In the genomic region with DNA sequence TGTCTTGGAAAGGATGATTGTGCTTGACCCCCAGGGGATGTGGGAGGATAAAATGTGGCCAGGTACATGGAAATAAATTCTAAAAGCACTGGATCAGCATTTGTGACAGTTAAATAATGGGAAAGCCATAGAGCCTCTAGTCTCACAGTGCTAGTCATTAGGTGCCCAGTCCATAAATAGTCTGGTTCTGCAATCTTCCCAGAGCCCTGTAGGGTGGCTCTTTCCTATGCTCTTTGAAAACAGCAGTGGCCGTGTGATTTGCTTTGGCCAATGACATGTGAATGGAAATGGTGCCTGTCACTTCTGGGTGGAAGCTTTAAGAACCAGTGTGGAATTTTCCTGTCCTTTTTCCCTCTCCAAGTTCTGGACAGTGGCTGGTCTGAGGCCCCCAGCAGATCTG, we compare ENCODE assay signal across 18 cellular contexts.
DNase-seq lines count a peak whose midpoint lies in the region; ATAC-seq, FAIRE-seq and TF ChIP-seq lines count a peak whose summit lies in the region.
"Had no signal": no experiment of that assay in that cellular context is flagged by ENCODE, and none has a peak within 500 bp of the region (broad histone marks: within the 10 kb centered on the region; RNA-seq: fewer than 3 reads in every experiment).

No MANE protein-coding gene starts in this region.

- DNase-seq in activated effector memory CD4-positive, alpha-beta T cell treated with anti-CD3 and anti-CD28 coated beads, Interleukin-2, amount 50 U/mL, for 16 hours, result peak; percentile 51
- no peak for DNase-seq in activated effector memory CD4-positive, alpha-beta T cell treated with Interleukin-2 at 50 U/mL for 16 hours
- DNase-seq in NAMALWA (ENCODE audit: low spot score) (peak; percentile 1), K562 (ENCODE audit: extremely low read depth in 1 of 4, low spot score in 3 of 4) (no peak), tibial artery (peak in 1 of 2 donors; percentile 12), Peyer's patch (no peak), CD14-positive monocyte (ENCODE audit: low spot score) (no peak)
- DNase-seq: Caco-2; CD4-positive, CD25-positive, alpha-beta regulatory T cell; CD8-positive, alpha-beta memory T cell; DMS79 treated with DMSO at 0.1 percent for 48 hours; GF-D8; HCEC 1CT had no signal

- no peak overlapping the region for H3K4me3 Mint-ChIP-seq in CD14-positive monocyte
- H3K4me3 Mint-ChIP-seq: B cell; CD4-positive, CD25-positive, alpha-beta regulatory T cell; CD8-positive, alpha-beta memory T cell; GM23338 had no signal

- POLR2A ChIA-PET in K562 (lab: Yijun Ruan, JAX), result interaction anchor here (0.6 to 1.0 kb wide), 2 partner anchors 10 to 56 kb away, joined by 3 read pairs; no protein-coding TSS in a partner anchor

- H3K9me1 ChIP-seq in K562 (ENCODE audit: control insufficient read depth, insufficient read depth, low read length), result no peaks in the 10 kb centered on the region

- H3K36me3 ChIP-seq in K562 (ENCODE audit: control insufficient read depth, insufficient read depth, low read length), result no peaks in the 10 kb centered on the region
- H3K36me3 ChIP-seq in tibial artery, result no peaks in the 10 kb centered on the region
- H3K36me3 ChIP-seq in Peyer's patch, result no peaks in the 10 kb centered on the region
- H3K36me3 ChIP-seq: BLaER1 treated with 17β-estradiol and CSF1 and Interleukin-3, amounts not matched to agents 10 nM and 100 nM had no signal

- H3K27ac Mint-ChIP-seq in CD14-positive monocyte, result no peak overlapping the region
- H3K27ac Mint-ChIP-seq: B cell; CD8-positive, alpha-beta memory T cell; GM23338 had no signal

- TF ChIP-seq RAD21 in K562 (CRISPR knock-in tag; conservative IDR thresholded peaks at IDR 0.05 in 1 of 2, IDR thresholded peaks at IDR 0.05 in 1 of 2), result no peak

- H3K4me1 ChIP-seq in K562 (replicated peaks in 1 of 2; ENCODE audit: control insufficient read depth in 2 of 2, insufficient read depth in 2 of 2, low read length in 2 of 2), result no peaks in the 10 kb centered on the region
- peaks cover 0 to 32% (median 13%) of the 10 kb centered on the region in 4 donors for H3K4me1 ChIP-seq in tibial artery
- H3K4me1 ChIP-seq in Peyer's patch, result no peaks in the 10 kb centered on the region
- H3K4me1 ChIP-seq: BLaER1 treated with 17β-estradiol and CSF1 and Interleukin-3, amounts not matched to agents 10 nM and 100 nM; Caco-2 had no signal

- peaks cover 2% of the 10 kb centered on the region; the same call in 1 of the 2 replicates for H4K20me1 ChIP-seq in K562 (replicated peaks; ENCODE audit: control insufficient read depth, insufficient read depth, low read length)
- H4K20me1 ChIP-seq: BLaER1 treated with 17β-estradiol and CSF1 and Interleukin-3, amounts not matched to agents 10 nM and 100 nM had no signal

- no peak for TF ChIP-seq EP300 in K562 (IDR thresholded peaks at IDR 0.05; ENCODE audit: low read length)

- intact Hi-C loops in K562 (cut with micrococcal nuclease) (no loop called here), tibial artery (cut with DNase I; ENCODE audit: low total_unique reads) (no loop called here), CD14-positive monocyte (cut with micrococcal nuclease) (no loop called here)

- no peak for FAIRE-seq in K562 (lab: Jason Lieb, UNC)
- FAIRE-seq: D721Med, H54 had no signal

- no peaks in the 10 kb centered on the region for H3K79me2 ChIP-seq in K562 (ENCODE audit: control insufficient read depth, insufficient read depth, low read length)

- H3K9ac ChIP-seq in K562 (ENCODE audit: insufficient read depth in 1 of 2, low read depth in 2 of 2, low read length in 2 of 2), result no peak overlapping the region
- H3K9ac ChIP-seq: BLaER1 treated with 17β-estradiol and CSF1 and Interleukin-3, amounts not matched to agents 10 nM and 100 nM had no signal

- no peaks in the 10 kb centered on the region for H3K4me1 Mint-ChIP-seq in CD14-positive monocyte
- H3K4me1 Mint-ChIP-seq: B cell; CD4-positive, CD25-positive, alpha-beta regulatory T cell; CD8-positive, alpha-beta memory T cell had no signal

- H3K4me2 ChIP-seq in K562 (ENCODE audit: insufficient read depth, low read length), result no peak overlapping the region
- H3K4me2 ChIP-seq: BLaER1 treated with 17β-estradiol and CSF1 and Interleukin-3, amounts not matched to agents 10 nM and 100 nM; GM23338 had no signal

- H3K9me3 ChIP-seq in K562 (replicated peaks; ENCODE audit: control insufficient read depth, insufficient read depth, low read depth, low read length), result no peaks in the 10 kb centered on the region
- no peaks in the 10 kb centered on the region for H3K9me3 ChIP-seq in tibial artery
- no peaks in the 10 kb centered on the region for H3K9me3 ChIP-seq in Peyer's patch
- H3K9me3 ChIP-seq: BLaER1 treated with 17β-estradiol and CSF1 and Interleukin-3, amounts not matched to agents 10 nM and 100 nM; Caco-2 had no signal

- no TSS peak for BruUV-seq in K562 (replicated peaks; lab: Mats Ljungman, UMichigan)

- no peaks in the 10 kb centered on the region for H3K36me3 Mint-ChIP-seq in CD14-positive monocyte
- H3K36me3 Mint-ChIP-seq: CD4-positive, CD25-positive, alpha-beta regulatory T cell; CD8-positive, alpha-beta memory T cell had no signal

- H3K27me3 Mint-ChIP-seq in CD14-positive monocyte (ENCODE audit: low read depth in 3 of 3), result peaks cover 8 to 15% (median 9%) of the 10 kb centered on the region in 3 donors

- peak; percentile 42; the same call in 1 of the 3 replicates for ATAC-seq in K562
- ATAC-seq: GM23338 had no signal

- H3K4me3 ChIP-seq in K562 (no peak overlapping the region), tibial artery (no peak overlapping the region), Peyer's patch (no peak overlapping the region)
- H3K4me3 ChIP-seq: BLaER1 treated with 17β-estradiol and CSF1 and Interleukin-3, amounts not matched to agents 10 nM and 100 nM; GM23338 had no signal

- CTCF ChIA-PET in K562 (lab: Yijun Ruan, JAX; ENCODE audit: low intra/inter-chr PET ratio), result interaction anchor here (0.6 kb wide), 1 partner anchor 1557 kb away, joined by 3 read pairs; no protein-coding TSS in a partner anchor

- H3K9me3 Mint-ChIP-seq in CD14-positive monocyte, result no peaks in the 10 kb centered on the region
- H3K9me3 Mint-ChIP-seq: CD8-positive, alpha-beta memory T cell; GM23338 had no signal

- H3K27me3 ChIP-seq in K562 (ENCODE audit: control insufficient read depth in 2 of 2, insufficient read depth in 2 of 2, low read length in 2 of 2) (peaks cover 0 to 35% of the 10 kb centered on the region in 2 experiments; a peak in 3 of 5 replicates), tibial artery (no peaks in the 10 kb centered on the region), Peyer's patch (no peaks in the 10 kb centered on the region)
- H3K27me3 ChIP-seq: BLaER1 treated with 17β-estradiol and CSF1 and Interleukin-3, amounts not matched to agents 10 nM and 100 nM had no signal

- H2AFZ ChIP-seq in K562 (ENCODE audit: low read depth, low read length), result no peak overlapping the region
- H2AFZ ChIP-seq: GM23338 had no signal

- no peak for TF ChIP-seq CTCF in K562 (IDR thresholded peaks at IDR 0.05 in 2 of 3, conservative IDR thresholded peaks at IDR 0.05 in 1 of 3; ENCODE audit: insufficient read depth in 2 of 3, low read depth in 1 of 3, low read length in 3 of 3)
- no peak for TF ChIP-seq CTCF in tibial artery (IDR thresholded peaks at IDR 0.05)
- no peak for TF ChIP-seq CTCF in Peyer's patch (IDR thresholded peaks at IDR 0.05)
- TF ChIP-seq CTCF in CD14-positive monocyte (IDR thresholded peaks at IDR 0.05), result no peak

- in situ Hi-C loops in K562 (cut with MboI), result no loop called here

- WGBS in K562 (ENCODE audit: insufficient coverage, low coverage, missing lambda C conversion rate), result 0% methylated on average over 1 of the region's 1 CpG

- TF ChIP-seq POLR2A in K562 (conservative IDR thresholded peaks at IDR 0.05) (no peak), Peyer's patch (IDR thresholded peaks at IDR 0.05) (no peak)

- no peak overlapping the region for H3K27ac ChIP-seq in K562 (ENCODE audit: extremely low read depth, low read depth, low read length)
- H3K27ac ChIP-seq in tibial artery, result peak overlapping the region; percentile 49 to 51
- no peak overlapping the region for H3K27ac ChIP-seq in Peyer's patch
- H3K27ac ChIP-seq: BLaER1 treated with 17β-estradiol and CSF1 and Interleukin-3, amounts not matched to agents 10 nM and 100 nM had no signal

TF ChIP-seq in K562, 482 proteins besides CTCF, POLR2A, EP300 and RAD21:
- TF ChIP-seq, protein P1, sequence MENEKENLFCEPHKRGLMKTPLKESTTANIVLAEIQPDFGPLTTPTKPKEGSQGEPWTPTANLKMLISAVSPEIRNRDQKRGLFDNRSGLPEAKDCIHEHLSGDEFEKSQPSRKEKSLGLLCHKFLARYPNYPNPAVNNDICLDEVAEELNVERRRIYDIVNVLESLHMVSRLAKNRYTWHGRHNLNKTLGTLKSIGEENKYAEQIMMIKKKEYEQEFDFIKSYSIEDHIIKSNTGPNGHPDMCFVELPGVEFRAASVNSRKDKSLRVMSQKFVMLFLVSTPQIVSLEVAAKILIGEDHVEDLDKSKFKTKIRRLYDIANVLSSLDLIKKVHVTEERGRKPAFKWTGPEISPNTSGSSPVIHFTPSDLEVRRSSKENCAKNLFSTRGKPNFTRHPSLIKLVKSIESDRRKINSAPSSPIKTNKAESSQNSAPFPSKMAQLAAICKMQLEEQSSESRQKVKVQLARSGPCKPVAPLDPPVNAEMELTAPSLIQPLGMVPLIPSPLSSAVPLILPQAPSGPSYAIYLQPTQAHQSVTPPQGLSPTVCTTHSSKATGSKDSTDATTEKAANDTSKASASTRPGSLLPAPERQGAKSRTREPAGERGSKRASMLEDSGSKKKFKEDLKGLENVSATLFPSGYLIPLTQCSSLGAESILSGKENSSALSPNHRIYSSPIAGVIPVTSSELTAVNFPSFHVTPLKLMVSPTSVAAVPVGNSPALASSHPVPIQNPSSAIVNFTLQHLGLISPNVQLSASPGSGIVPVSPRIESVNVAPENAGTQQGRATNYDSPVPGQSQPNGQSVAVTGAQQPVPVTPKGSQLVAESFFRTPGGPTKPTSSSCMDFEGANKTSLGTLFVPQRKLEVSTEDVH (IDR thresholded peaks at IDR 0.05; ENCODE audit: low read depth, partially characterized antibody), result no peak
- TF ChIP-seq NR1H2 (CRISPR knock-in tag; IDR thresholded peaks at IDR 0.05), result no peak
- no peak for TF ChIP-seq SMARCB1 (IDR thresholded peaks at IDR 0.05; ENCODE audit: insufficient read length, low read depth)
- TF ChIP-seq ZSCAN32 (CRISPR knock-in tag; IDR thresholded peaks at IDR 0.05), result no peak
TF ChIP-seq in K562: peak in this region for 0.

Comparison
In these comparisons a context has a peak if more than half of its experiments do, and no peak if none do; other contexts are left out.
1. DNase-seq: peak in activated effector memory CD4-positive, alpha-beta T cell treated with anti-CD3 and anti-CD28 coated beads, Interleukin-2, amount 50 U/mL, for 16 hours (single experiment) and NAMALWA (single experiment); none in activated effector memory CD4-positive, alpha-beta T cell treated with Interleukin-2 at 50 U/mL for 16 hours (single experiment), K562 (0 of 4), Peyer's patch (0 of 3) and CD14-positive monocyte (single experiment).
2. H3K27ac ChIP-seq: peak in tibial artery (2 of 2); none in K562 (single experiment) and Peyer's patch (0 of 4).